ENCODE assay signal across 19 cellular contexts in the genomic region with DNA sequence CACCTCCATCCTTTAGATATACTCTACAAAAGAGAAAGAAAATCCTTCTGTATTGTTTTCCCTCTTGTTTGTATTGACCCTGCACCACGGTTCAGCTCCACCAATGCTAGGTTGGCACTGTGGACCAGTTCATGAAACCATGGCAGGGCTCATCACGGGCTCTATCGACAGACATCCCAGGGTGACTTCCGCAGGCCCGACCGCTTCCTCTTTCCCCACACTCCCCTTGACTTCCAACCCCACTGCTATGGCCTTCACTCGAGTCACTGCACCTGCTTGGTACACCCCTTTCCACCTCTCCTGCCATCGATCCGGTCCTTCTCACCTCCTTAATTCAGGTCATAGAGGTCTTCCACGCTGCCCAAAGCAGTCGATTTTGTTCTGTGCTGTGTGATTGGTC. TPM values are rescaled to one million over a fixed set of nuclear protein-coding genes. Genes with fewer than 3 reads are reported as not detected.
DNase-seq lines count a peak whose midpoint lies in the region; ATAC-seq, FAIRE-seq and TF ChIP-seq lines count a peak whose summit lies in the region.
"Had no signal": no experiment of that assay in that cellular context is flagged by ENCODE, and none has a peak within 500 bp of the region (broad histone marks: within the 10 kb centered on the region; RNA-seq: fewer than 3 reads in every experiment).

No MANE protein-coding gene starts in this region.

- TF ChIP-seq POLR2A in GM12878 (IDR thresholded peaks at IDR 0.05; ENCODE audit: low read depth, low read length): no peak
- no peak for TF ChIP-seq POLR2A in spleen (IDR thresholded peaks at IDR 0.05)

- 86% methylated on average over 11 of the region's 11 CpGs for WGBS in GM12878 (ENCODE audit: insufficient coverage, insufficient replicate concordance, low lambda C conversion rate, missing lambda C conversion rate)
- WGBS in spleen, 5 donors: 76 to 88% (median 84%) methylated on average over 11 of the region's 11 CpGs

- no peak for TF ChIP-seq EP300 in GM12878 (IDR thresholded peaks at IDR 0.05; ENCODE audit: borderline replicate concordance in 1 of 2, control insufficient read depth in 1 of 2, low read depth in 2 of 2, low read length in 2 of 2)

- SMC1A ChIA-PET in GM12878 (lab: Charles Lee; ENCODE audit: uncharacterized antibody, unreplicated experiment): interaction anchor here (1.0 to 8.2 kb wide), 16 partner anchors 9 to 101 kb away, joined by 3 to 95 read pairs (median 6); partner anchors contain the start of gene AKAP5

- H3K4me3 ChIP-seq in KMS-11 (IDR thresholded peaks at IDR 0.05; ENCODE audit: insufficient read depth, low read depth, low read length) (no peak overlapping the region), OCI-LY3 (ENCODE audit: low read length) (no peak overlapping the region), GM12878 (no peak overlapping the region), spleen (no peak overlapping the region), WERI-Rb-1 (ENCODE audit: low read depth, low read length) (no peak overlapping the region)
- H3K4me3 ChIP-seq: HAP-1, left ventricle myocardium inferior had no signal

- no peak overlapping the region for H3K9ac ChIP-seq in KMS-11
- peak overlapping the region; percentile 98; the same call in 1 of the 2 replicates for H3K9ac ChIP-seq in OCI-LY3 (ENCODE audit: low read length)
- no peak overlapping the region for H3K9ac ChIP-seq in GM12878 (ENCODE audit: control insufficient read depth, insufficient read depth, low read length)

- no peaks in the 10 kb centered on the region for H3K79me2 ChIP-seq in KMS-11 (ENCODE audit: insufficient read depth, low read depth)
- no peaks in the 10 kb centered on the region for H3K79me2 ChIP-seq in OCI-LY3 (ENCODE audit: low read length)
- H3K79me2 ChIP-seq in GM12878 (ENCODE audit: control insufficient read depth, insufficient read depth, low read length): no peaks in the 10 kb centered on the region; the same call in 1 of the 2 replicates

- H3K36me3 ChIP-seq in KMS-11 (ENCODE audit: insufficient read depth): no peaks in the 10 kb centered on the region
- peaks cover 56% of the 10 kb centered on the region for H3K36me3 ChIP-seq in OCI-LY3 (replicated peaks; ENCODE audit: low read depth, low read length)
- H3K36me3 ChIP-seq in GM12878 (ENCODE audit: control insufficient read depth in 2 of 2, insufficient read depth in 2 of 2, low read length in 1 of 2): peaks cover 23 to 32% of the 10 kb centered on the region in 2 experiments
- peaks cover 0 to 82% (median 23%) of the 10 kb centered on the region in 6 donors for H3K36me3 ChIP-seq in spleen
- peaks cover 50% of the 10 kb centered on the region for H3K36me3 ChIP-seq in WERI-Rb-1

- no TSS peak for BruUV-seq in GM12878 (replicated peaks; lab: Mats Ljungman, UMichigan)

- FAIRE-seq in GM12878 (lab: Jason Lieb, UNC): no peak
- FAIRE-seq: G401.6, GM18507 had no signal

- H4K20me1 ChIP-seq in KMS-11 (ENCODE audit: insufficient read depth) (no peaks in the 10 kb centered on the region), OCI-LY3 (ENCODE audit: insufficient read depth, low read length) (no peaks in the 10 kb centered on the region), GM12878 (ENCODE audit: control insufficient read depth, insufficient read depth) (no peaks in the 10 kb centered on the region)

- CTCF ChIA-PET in GM12878 (lab: Yijun Ruan, JAX): interaction anchor here (1.0 to 7.9 kb wide), 9 partner anchors 8 to 100 kb away, joined by 3 to 60 read pairs (median 4); partner anchors contain the start of genes AKAP5 and MTHFD1

- TF ChIP-seq RAD21 in GM12878 (IDR thresholded peaks at IDR 0.05; ENCODE audit: insufficient read depth, low read depth, low read length): no peak

- TF ChIP-seq CTCF in KMS-11 (conservative IDR thresholded peaks at IDR 0.05; ENCODE audit: low read depth, low read length) (no peak), OCI-LY3 (IDR thresholded peaks at IDR 0.05; ENCODE audit: low read depth, low read length) (no peak), GM12878 (IDR thresholded peaks at IDR 0.05 in 2 of 3, conservative IDR thresholded peaks at IDR 0.05 in 1 of 3; ENCODE audit: control insufficient read depth in 2 of 3, extremely low read depth in 1 of 3, insufficient read depth in 1 of 3, low read depth in 3 of 3, low read length in 3 of 3) (no peak), spleen (IDR thresholded peaks at IDR 0.05 in 8 of 11, conservative IDR thresholded peaks at IDR 0.05 in 3 of 11) (no peak), WERI-Rb-1 (IDR thresholded peaks at IDR 0.05; ENCODE audit: low read depth, low read length) (no peak)

- no peaks in the 10 kb centered on the region for H3K27me3 ChIP-seq in KMS-11 (ENCODE audit: insufficient read depth, low read depth)
- no peaks in the 10 kb centered on the region for H3K27me3 ChIP-seq in OCI-LY3 (ENCODE audit: low read depth, low read length)
- H3K27me3 ChIP-seq in GM12878 (replicated peaks in 1 of 2; ENCODE audit: control insufficient read depth in 2 of 2, insufficient read depth in 2 of 2, low read length in 1 of 2): no peaks in the 10 kb centered on the region
- no peaks in the 10 kb centered on the region for H3K27me3 ChIP-seq in spleen (replicated peaks in 1 of 7)
- H3K27me3 ChIP-seq in WERI-Rb-1 (ENCODE audit: insufficient read depth, low read depth, severe bottlenecking): no peaks in the 10 kb centered on the region

- H3K4me2 ChIP-seq in KMS-11: peak overlapping the region; percentile 29; the same call in 1 of the 2 replicates
- no peak overlapping the region for H3K4me2 ChIP-seq in OCI-LY3 (ENCODE audit: low read length)
- no peak overlapping the region for H3K4me2 ChIP-seq in GM12878 (ENCODE audit: control insufficient read depth, insufficient read depth)

- POLR2A ChIA-PET in GM12878 (lab: Charles Lee): interaction anchor here (0.6 to 3.6 kb wide), 8 partner anchors 8 to 35 kb away, joined by 3 to 19 read pairs (median 6); partner anchors contain the start of gene AKAP5

- H3K9me3 ChIP-seq in OCI-LY3 (ENCODE audit: insufficient read depth, low read length) (no peaks in the 10 kb centered on the region), GM12878 (replicated peaks; ENCODE audit: control insufficient read depth, insufficient read depth, low read length) (no peaks in the 10 kb centered on the region), spleen (no peaks in the 10 kb centered on the region), WERI-Rb-1 (ENCODE audit: severe bottlenecking) (no peaks in the 10 kb centered on the region)
- H3K9me3 ChIP-seq: HAP-1, left ventricle myocardium inferior had no signal

- H3K4me1 ChIP-seq in KMS-11 (ENCODE audit: low read depth, poor library complexity, severe bottlenecking): peaks cover 28% of the 10 kb centered on the region
- H3K4me1 ChIP-seq in OCI-LY3 (ENCODE audit: low read length): peaks cover 32% of the 10 kb centered on the region
- H3K4me1 ChIP-seq in GM12878 (ENCODE audit: control insufficient read depth, insufficient read depth, low read length): peaks cover 22% of the 10 kb centered on the region
- H3K4me1 ChIP-seq in spleen: peaks cover 11 to 53% (median 27%) of the 10 kb centered on the region in 6 donors
- H3K4me1 ChIP-seq: HAP-1 had no signal

- peak overlapping the region; percentile 52; the same call in 1 of the 2 replicates for H3K27ac ChIP-seq in KMS-11
- H3K27ac ChIP-seq in OCI-LY3 (ENCODE audit: low read length): peak overlapping the region; percentile 99
- peak overlapping the region; percentile 97 for H3K27ac ChIP-seq in GM12878 (ENCODE audit: control insufficient read depth, insufficient read depth)
- H3K27ac ChIP-seq in spleen: peak overlapping the region in 6 of 8 donors; percentile 22 to 79 (median 74)
- H3K27ac ChIP-seq in WERI-Rb-1: no peak overlapping the region
- H3K27ac ChIP-seq: left ventricle myocardium inferior had no signal

- ATAC-seq in GM12878 (peak; percentile 17), GM21737 (IDR thresholded peaks at IDR 0.05; ENCODE audit: unreplicated experiment) (no peak), GM18858 (IDR thresholded peaks at IDR 0.05; ENCODE audit: unreplicated experiment) (no peak)
- ATAC-seq: PC-3, T-cell had no signal

- DNase-seq in GM12878 (ENCODE audit: low read depth, low spot score): no peak
- no peak for DNase-seq in spleen
- DNase-seq in NCI-H69 (lab: John Stamatoyannopoulos, UW): no peak
- no peak for DNase-seq in WERI-Rb-1
- DNase-seq: activated CD4-positive, alpha-beta T cell treated with anti-CD3 and anti-CD28 coated beads, Interleukin-2, amount 50 U/mL, for 4 hours; activated naive CD4-positive, alpha-beta T cell treated with Interleukin-2 at 50 U/mL for 16 hours; cerebellar nuclear complex; left ventricle myocardium inferior; occipital lobe; PC-3; substantia nigra; T-cell had no signal

- intact Hi-C loops in GM12878 (cut with micrococcal nuclease; ENCODE audit: unreplicated experiment) (loop anchor here (2.0 kb wide), 3 partner anchors 19 to 65 kb away; partner anchors contain the start of gene MTHFD1), spleen (cut with DNase I; ENCODE audit: low total_unique reads) (no loop called here)

- in situ Hi-C loops in GM12878 (cut with MboI): no loop called here

- H2AFZ ChIP-seq in KMS-11 (ENCODE audit: low read depth): no peak overlapping the region
- H2AFZ ChIP-seq in OCI-LY3 (ENCODE audit: low read depth, low read length): no peak overlapping the region
- no peak overlapping the region for H2AFZ ChIP-seq in GM12878 (ENCODE audit: control insufficient read depth, low read depth, low read length)

- RAD21 ChIA-PET in GM12878 (lab: Charles Lee; ENCODE audit: unreplicated experiment): interaction anchor here (1.3 to 2.3 kb wide), 4 partner anchors 20 to 67 kb away, joined by 4 to 12 read pairs (median 6); no protein-coding TSS in a partner anchor

RNA-seq across cellular contexts. Expression of gene AKAP5, which starts 21.2 kb away (rescaled TPM):
- total RNA-seq in GM12878 (2013; cell fraction: nucleolus; rRNA removed): 4.3 and 4.8 TPM in 2 replicates
- total RNA-seq in GM12878 (2014; rRNA removed): 3.8 and 4.4 TPM in 2 replicates
- 5.1 TPM in 2 replicates for total RNA-seq in GM12878 (2014; rRNA removed; fragmentation: Illumina TruSeq; extraction: Trizol)
- total RNA-seq in GM12878 (2021): 3.7 and 4.0 TPM in 2 replicates
- 1.1 TPM for polyA plus RNA-seq in GM12878 (2011; ENCODE audit: low read depth)
- 1.6 and 3.1 TPM in 2 replicates for polyA plus RNA-seq in GM12878 (2011; rRNA removed)
- polyA plus RNA-seq in GM12878 (2011; cell fraction: cytosol; rRNA removed): 0.69 TPM in 2 replicates
- polyA plus RNA-seq in GM12878 (2011; cell fraction: nucleus; rRNA removed): 0.98 and 0.99 TPM in 2 replicates
- polyA plus RNA-seq in GM12878 (2012): 1.4 and 1.5 TPM in 2 replicates
- 3.4 and 3.9 TPM in 2 replicates for polyA plus RNA-seq in GM12878 (2014; fragmentation: Illumina TruSeq; extraction: Trizol)
- 1 to 10 TPM in 1 of 2 experiments, under 1 TPM in 1; 0.45 to 1.5 TPM for polyA plus RNA-seq in GM12878 (2014; fragmentation: Nextera tagmentation; extraction: Ambion mirVana)
- polyA plus RNA-seq in GM12878 (2014; rRNA removed): 1.7 and 1.8 TPM in 2 replicates
- polyA plus RNA-seq in GM12878 (2016; fragmentation: Nextera tagmentation; extraction: Ambion mirVana): under 1 TPM; 0.55 to 0.90 TPM
- polyA minus RNA-seq in GM12878 (2011; rRNA and poly(A)+ RNA removed): 1.6 and 2.3 TPM in 2 replicates
- 0.80 and 1.4 TPM in 2 replicates for polyA minus RNA-seq in GM12878 (2011; cell fraction: cytosol; rRNA and poly(A)+ RNA removed)
- 2.3 and 3.2 TPM in 2 replicates for polyA minus RNA-seq in GM12878 (2011; cell fraction: nucleus; rRNA and poly(A)+ RNA removed)
- total RNA-seq in spleen: 1 to 10 TPM in 5 of 7 donors, under 1 TPM in 2; 0.76 to 3.7 (median 1.8) TPM
- under 1 TPM; 0.39 to 0.58 (median 0.56) TPM for polyA plus RNA-seq in spleen

RNA-seq across cellular contexts. Expression of gene MTHFD1, which starts 56.0 kb away (rescaled TPM):
- total RNA-seq in GM12878 (2013; cell fraction: nucleolus; rRNA removed): 224 and 245 TPM in 2 replicates
- 153 and 160 TPM in 2 replicates for total RNA-seq in GM12878 (2014; rRNA removed)
- total RNA-seq in GM12878 (2014; rRNA removed; fragmentation: Illumina TruSeq; extraction: Trizol): 114 and 123 TPM in 2 replicates
- total RNA-seq in GM12878 (2021): 237 and 261 TPM in 2 replicates
- polyA plus RNA-seq in GM12878 (2011; ENCODE audit: low read depth): 70.5 TPM
- 81.9 and 99.3 TPM in 2 replicates for polyA plus RNA-seq in GM12878 (2011; rRNA removed)
- 95.3 and 103 TPM in 2 replicates for polyA plus RNA-seq in GM12878 (2011; cell fraction: cytosol; rRNA removed)
- polyA plus RNA-seq in GM12878 (2011; cell fraction: nucleus; rRNA removed): 103 and 135 TPM in 2 replicates
- 100 and 109 TPM in 2 replicates for polyA plus RNA-seq in GM12878 (2012)
- 210 TPM in 2 replicates for polyA plus RNA-seq in GM12878 (2014; fragmentation: Illumina TruSeq; extraction: Trizol)
- polyA plus RNA-seq in GM12878 (2014; fragmentation: Nextera tagmentation; extraction: Ambion mirVana): 100 to 1,000 TPM; 140 to 177 TPM
- 169 and 181 TPM in 2 replicates for polyA plus RNA-seq in GM12878 (2014; rRNA removed)
- 100 to 1,000 TPM; 301 to 310 TPM for polyA plus RNA-seq in GM12878 (2016; fragmentation: Nextera tagmentation; extraction: Ambion mirVana)
- 130 and 154 TPM in 2 replicates for polyA minus RNA-seq in GM12878 (2011; rRNA and poly(A)+ RNA removed)
- polyA minus RNA-seq in GM12878 (2011; cell fraction: cytosol; rRNA and poly(A)+ RNA removed): 96.6 and 126 TPM in 2 replicates
- polyA minus RNA-seq in GM12878 (2011; cell fraction: nucleus; rRNA and poly(A)+ RNA removed): 71.6 and 111 TPM in 2 replicates
- 10 to 100 TPM; 25.7 to 65.9 (median 45.3) TPM for total RNA-seq in spleen
- polyA plus RNA-seq in spleen: 10 to 100 TPM; 17.6 to 25.8 (median 23.4) TPM

RNA-seq across cellular contexts. Expression of gene ZBTB25, which starts 59.5 kb away (rescaled TPM):
- 108 and 113 TPM in 2 replicates for total RNA-seq in GM12878 (2013; cell fraction: nucleolus; rRNA removed)
- 8.8 and 11.2 TPM in 2 replicates for total RNA-seq in GM12878 (2014; rRNA removed)
- 9.6 and 10.0 TPM in 2 replicates for total RNA-seq in GM12878 (2014; rRNA removed; fragmentation: Illumina TruSeq; extraction: Trizol)
- 10.9 and 12.5 TPM in 2 replicates for total RNA-seq in GM12878 (2021)
- 10.1 TPM for polyA plus RNA-seq in GM12878 (2011; ENCODE audit: low read depth)
- polyA plus RNA-seq in GM12878 (2011; rRNA removed): 33.9 and 34.0 TPM in 2 replicates
- polyA plus RNA-seq in GM12878 (2011; cell fraction: cytosol; rRNA removed): 19.6 and 27.1 TPM in 2 replicates
- polyA plus RNA-seq in GM12878 (2011; cell fraction: nucleus; rRNA removed): 23.6 and 39.4 TPM in 2 replicates
- polyA plus RNA-seq in GM12878 (2012): 13.1 and 19.6 TPM in 2 replicates
- polyA plus RNA-seq in GM12878 (2014; fragmentation: Illumina TruSeq; extraction: Trizol): 9.8 and 10.7 TPM in 2 replicates
- polyA plus RNA-seq in GM12878 (2014; fragmentation: Nextera tagmentation; extraction: Ambion mirVana): 1 to 10 TPM; 4.1 to 5.6 TPM
- polyA plus RNA-seq in GM12878 (2014; rRNA removed): 7.0 and 7.8 TPM in 2 replicates
- polyA plus RNA-seq in GM12878 (2016; fragmentation: Nextera tagmentation; extraction: Ambion mirVana): 10 to 100 TPM; 11.2 to 13.9 TPM
- 41.5 and 49.3 TPM in 2 replicates for polyA minus RNA-seq in GM12878 (2011; rRNA and poly(A)+ RNA removed)
- 16.2 and 16.7 TPM in 2 replicates for polyA minus RNA-seq in GM12878 (2011; cell fraction: cytosol; rRNA and poly(A)+ RNA removed)
- polyA minus RNA-seq in GM12878 (2011; cell fraction: nucleus; rRNA and poly(A)+ RNA removed): 29.1 and 33.5 TPM in 2 replicates
- total RNA-seq in spleen: 10 to 100 TPM; 14.7 to 27.5 (median 21.3) TPM
- polyA plus RNA-seq in spleen: 1 to 10 TPM; 5.0 to 5.7 (median 5.5) TPM
